Comparison of ENCODE assay signal across 21 cellular contexts in the genomic region with DNA sequence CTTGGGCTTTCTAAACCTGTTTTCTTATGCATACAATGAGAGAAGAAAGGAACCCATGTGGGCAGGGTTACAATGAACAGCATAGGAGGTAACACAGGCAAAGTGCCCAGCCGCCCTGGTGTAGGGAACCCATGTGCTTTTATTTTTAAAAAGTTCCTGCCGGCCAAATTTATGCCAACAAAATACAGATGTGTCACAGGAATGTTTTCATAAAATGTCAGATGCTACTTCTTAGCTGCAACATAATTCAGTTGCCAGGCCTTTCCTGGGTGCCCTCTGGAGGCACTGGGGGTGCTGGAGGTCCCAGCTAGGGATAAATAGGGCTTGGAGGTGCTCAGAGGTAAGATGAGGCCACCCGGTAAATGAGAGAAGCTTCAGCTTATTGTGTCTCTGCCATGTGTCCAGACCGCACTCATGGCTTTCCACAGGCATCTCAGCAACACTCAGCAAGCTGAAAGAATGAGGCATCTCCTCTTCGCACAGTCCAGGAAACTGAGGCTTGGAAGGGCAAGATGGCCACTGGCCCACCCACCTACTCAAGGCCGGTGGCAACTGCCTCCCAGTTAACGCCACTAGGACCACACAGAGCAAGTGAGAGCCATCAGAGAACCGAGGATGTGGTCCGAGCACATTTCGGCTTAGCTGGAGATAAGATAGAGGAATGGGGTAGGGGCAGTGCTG. TPM values are rescaled to one million over a fixed set of nuclear protein-coding genes. Genes with fewer than 3 reads are reported as not detected.
A peak's percentile ranks its signal among the peaks of the same experiment; 100 is the strongest.
DNase-seq lines count a peak whose midpoint lies in the region; ATAC-seq and TF ChIP-seq lines count a peak whose summit lies in the region.
"Had no signal": no experiment of that assay in that cellular context is flagged by ENCODE, and none has a peak within 500 bp of the region (broad histone marks: within the 10 kb centered on the region; RNA-seq: fewer than 3 reads in every experiment).

No MANE protein-coding gene starts in this region.

- H3K36me3 ChIP-seq in gastroesophageal sphincter: no peaks in the 10 kb centered on the region
- no peaks in the 10 kb centered on the region for H3K36me3 ChIP-seq in sigmoid colon
- H3K36me3 ChIP-seq in upper lobe of left lung: no peaks in the 10 kb centered on the region

- H3K9me3 Mint-ChIP-seq in osteocyte (ENCODE audit: unreplicated experiment): no peaks in the 10 kb centered on the region
- no peaks in the 10 kb centered on the region for H3K9me3 Mint-ChIP-seq in activated CD4-positive, alpha-beta memory T cell treated with anti-CD3 and anti-CD28 coated beads for 36 hours

- TF ChIP-seq EP300 in gastroesophageal sphincter (IDR thresholded peaks at IDR 0.05) (no peak), sigmoid colon (IDR thresholded peaks at IDR 0.05) (peak in 2 of 4 donors; percentile 10 to 60), upper lobe of left lung (IDR thresholded peaks at IDR 0.05) (no peak)

- H3K27ac ChIP-seq in gastroesophageal sphincter (peak overlapping the region; percentile 15 to 81 (median 76)), sigmoid colon (peak overlapping the region; percentile 78 to 85 (median 80)), upper lobe of left lung (no peak overlapping the region)
- H3K27ac ChIP-seq: GM23248 had no signal

- DNase-seq in osteocyte (ENCODE audit: extremely low spot score, unreplicated experiment): peak; percentile 73
- no peak for DNase-seq in sigmoid colon
- peak; percentile 23 for DNase-seq in ureter (ENCODE audit: low spot score)
- no peak for DNase-seq in cerebellum (ENCODE audit: low spot score)
- no peak for DNase-seq in upper lobe of left lung
- no peak for DNase-seq in activated CD4-positive, alpha-beta memory T cell treated with anti-CD3 and anti-CD28 coated beads for 36 hours
- DNase-seq: C1 segment of cervical spinal cord; Calu3; CD4-positive, alpha-beta memory T cell; COR-L47; DMS53; DMS79 treated with DMSO at 0.1 percent for 48 hours; GF-D8; GM23248; H7; HCEC 1CT had no signal

- no peak overlapping the region for H3K27ac Mint-ChIP-seq in osteocyte (ENCODE audit: unreplicated experiment)
- no peak overlapping the region for H3K27ac Mint-ChIP-seq in activated CD4-positive, alpha-beta memory T cell treated with anti-CD3 and anti-CD28 coated beads for 36 hours
- H3K27ac Mint-ChIP-seq: CD4-positive, alpha-beta memory T cell had no signal

- TF ChIP-seq POLR2A in gastroesophageal sphincter (IDR thresholded peaks at IDR 0.05) (no peak), sigmoid colon (IDR thresholded peaks at IDR 0.05) (no peak), upper lobe of left lung (IDR thresholded peaks at IDR 0.05) (no peak)

- H3K9me3 ChIP-seq in gastroesophageal sphincter: no peaks in the 10 kb centered on the region
- H3K9me3 ChIP-seq in sigmoid colon: no peaks in the 10 kb centered on the region
- no peaks in the 10 kb centered on the region for H3K9me3 ChIP-seq in upper lobe of left lung

- ATAC-seq in gastroesophageal sphincter: no peak
- no peak for ATAC-seq in GM19463 (IDR thresholded peaks at IDR 0.05; ENCODE audit: unreplicated experiment)
- ATAC-seq in upper lobe of left lung (ENCODE audit: low FRiP score in 2 of 2): no peak

- POLR2A ChIA-PET in activated CD4-positive, alpha-beta memory T cell treated with anti-CD3 and anti-CD28 coated beads for 36 hours (lab: Charles Lee): no interaction called here

- peaks cover 3 to 63% (median 13%) of the 10 kb centered on the region in 3 donors for H3K4me1 ChIP-seq in gastroesophageal sphincter
- peaks cover 0 to 65% (median 54%) of the 10 kb centered on the region in 4 donors for H3K4me1 ChIP-seq in sigmoid colon
- H3K4me1 ChIP-seq in upper lobe of left lung: no peaks in the 10 kb centered on the region

- 20 to 75% methylated on average over 2 to 4 of the region's 10 CpGs for WGBS in gastroesophageal sphincter (ENCODE audit: low coverage in 1 of 2), 2 donors
- WGBS in sigmoid colon, 2 donors: 93% methylated on average over 10 of the region's 10 CpGs
- WGBS in upper lobe of left lung, 2 donors: 89 to 92% methylated on average over 6 to 10 of the region's 10 CpGs

- no peaks in the 10 kb centered on the region for H3K36me3 Mint-ChIP-seq in osteocyte (ENCODE audit: unreplicated experiment)
- H3K36me3 Mint-ChIP-seq in activated CD4-positive, alpha-beta memory T cell treated with anti-CD3 and anti-CD28 coated beads for 36 hours: no peaks in the 10 kb centered on the region
- H3K36me3 Mint-ChIP-seq: CD4-positive, alpha-beta memory T cell had no signal

- no peaks in the 10 kb centered on the region for H3K27me3 ChIP-seq in gastroesophageal sphincter
- no peaks in the 10 kb centered on the region for H3K27me3 ChIP-seq in sigmoid colon
- H3K27me3 ChIP-seq in upper lobe of left lung: no peaks in the 10 kb centered on the region

- H3K4me3 Mint-ChIP-seq in osteocyte (ENCODE audit: unreplicated experiment): no peak overlapping the region
- H3K4me3 Mint-ChIP-seq in activated CD4-positive, alpha-beta memory T cell treated with anti-CD3 and anti-CD28 coated beads for 36 hours: no peak overlapping the region
- H3K4me3 Mint-ChIP-seq: CD4-positive, alpha-beta memory T cell had no signal

- no peak overlapping the region for H3K4me3 ChIP-seq in gastroesophageal sphincter
- H3K4me3 ChIP-seq in sigmoid colon: no peak overlapping the region
- no peak overlapping the region for H3K4me3 ChIP-seq in upper lobe of left lung
- H3K4me3 ChIP-seq: GM23248 had no signal

- CTCF ChIA-PET in activated CD4-positive, alpha-beta memory T cell treated with anti-CD3 and anti-CD28 coated beads for 36 hours (lab: Charles Lee): no interaction called here

- TF ChIP-seq CTCF in gastroesophageal sphincter (IDR thresholded peaks at IDR 0.05): no peak
- no peak for TF ChIP-seq CTCF in osteocyte (IDR thresholded peaks at IDR 0.05)
- TF ChIP-seq CTCF in sigmoid colon (IDR thresholded peaks at IDR 0.05): no peak
- TF ChIP-seq CTCF in upper lobe of left lung (IDR thresholded peaks at IDR 0.05): no peak

- intact Hi-C loops in sigmoid colon (cut with DNase I): no loop called here
- intact Hi-C loops in activated CD4-positive, alpha-beta memory T cell treated with anti-CD3 and anti-CD28 coated beads for 36 hours (cut with micrococcal nuclease): no loop called here

- H3K27me3 Mint-ChIP-seq in osteocyte (ENCODE audit: unreplicated experiment): peaks cover 3% of the 10 kb centered on the region
- H3K27me3 Mint-ChIP-seq in activated CD4-positive, alpha-beta memory T cell treated with anti-CD3 and anti-CD28 coated beads for 36 hours: peaks cover 5% of the 10 kb centered on the region

- no peaks in the 10 kb centered on the region for H3K4me1 Mint-ChIP-seq in osteocyte (ENCODE audit: unreplicated experiment)
- no peaks in the 10 kb centered on the region for H3K4me1 Mint-ChIP-seq in activated CD4-positive, alpha-beta memory T cell treated with anti-CD3 and anti-CD28 coated beads for 36 hours (ENCODE audit: low read depth)
- H3K4me1 Mint-ChIP-seq: CD4-positive, alpha-beta memory T cell had no signal

RNA-seq across cellular contexts. Expression of gene CPXM2, which starts 58.3 kb away (rescaled TPM):
- 100 to 1,000 TPM in 1 of 4 donors, 10 to 100 TPM in 3; 57.1 to 165 (median 85.1) TPM for total RNA-seq in gastroesophageal sphincter
- not detected in 2 replicates for total RNA-seq in osteocyte
- total RNA-seq in sigmoid colon: 100 to 1,000 TPM in 2 of 4 donors, 10 to 100 TPM in 2; 48.5 to 153 (median 106) TPM
- 1 to 10 TPM in 2 of 3 donors, under 1 TPM in 1; 0.69 to 6.7 (median 1.2) TPM for polyA plus RNA-seq in sigmoid colon
- 23.6 TPM for total RNA-seq in ureter
- 1.8 TPM for total RNA-seq in cerebellum
- total RNA-seq in upper lobe of left lung: 10 to 100 TPM in 1 of 6 donors, 1 to 10 TPM in 4, under 1 TPM in 1; 0.61 to 10.2 (median 3.1) TPM
- not detected for total RNA-seq in activated CD4-positive, alpha-beta memory T cell treated with anti-CD3 and anti-CD28 coated beads for 36 hours
- total RNA-seq: A172; A673; Calu3; CD4-positive, alpha-beta memory T cell; G401 had no signal
- polyA plus RNA-seq: CD4-positive, alpha-beta memory T cell had no signal

Comparison
In these comparisons a context has a peak if more than half of its experiments do, and no peak if none do; other contexts are left out.
1. H3K27ac ChIP-seq: peak in gastroesophageal sphincter (4 of 4) and sigmoid colon (4 of 4); none in upper lobe of left lung (0 of 4).
2. DNase-seq: peak in osteocyte (single experiment) and ureter (single experiment); none in sigmoid colon (single experiment), cerebellum (single experiment), upper lobe of left lung (0 of 2) and activated CD4-positive, alpha-beta memory T cell treated with anti-CD3 and anti-CD28 coated beads for 36 hours (single experiment).